In genomic region chr1:150579110-150579954, GRCh38 we compare ENCODE assay signal across 8 cellular contexts.
DNase-seq lines count a peak whose midpoint lies in the region; ATAC-seq and TF ChIP-seq lines count a peak whose summit lies in the region.

MCL1 (minus strand) TSS chr1:150579610; CDS start chr1:150579530, 80 bp downstream.

- TF ChIP-seq POLR2A in GM18951 (IDR thresholded peaks at IDR 0.05; ENCODE audit: extremely low read depth, insufficient read depth, insufficient read length), result peak; percentile 99

- DNase-seq in AG08396 (ENCODE audit: low spot score) (peak; percentile 95), NCI-H345 (lab: John Stamatoyannopoulos, UW) (peak; percentile 99), iris pigment epithelial cell (ENCODE audit: low read depth) (peak; percentile 97)
- DNase-seq in activated CD4-positive, CD25-positive, alpha-beta regulatory T cell treated with anti-CD3 and anti-CD28 coated beads, Interleukin-2, amount 50 U/mL, for 16 hours (ENCODE audit: low read depth, low spot score), result peak; percentile 81
- DNase-seq in central memory CD4-positive, alpha-beta T cell, result peak; percentile 87
- peak; percentile 77 to 81 for DNase-seq in stimulated activated CD4-positive, alpha-beta T cell treated with anti-CD3 and anti-CD28 coated beads, Interleukin-12 subunit alpha, Interleukin-12 subunit beta, amount 100 ng/mL, for 24 hours (ENCODE audit: low read depth in 2 of 2)

- in situ Hi-C loops in GM18951 (cut with MboI; ENCODE audit: low sequenced_read_pairs, unreplicated experiment), result no loop called here

- ATAC-seq in HG03175 (IDR thresholded peaks at IDR 0.05; ENCODE audit: unreplicated experiment), result peak; percentile 84

Comparison
In these comparisons a context has a peak if more than half of its experiments do, and no peak if none do; other contexts are left out.
1. Peak in every context shown above with its lines: DNase-seq and ATAC-seq.